In genomic region chr3:112634786-112635541, GRCh38 we compare ENCODE assay signal across 10 cellular contexts. TPM values are rescaled to one million over a fixed set of nuclear protein-coding genes. Genes with fewer than 3 reads are reported as not detected.
A peak's percentile ranks its signal among the peaks of the same experiment; 100 is the strongest.
DNase-seq lines count a peak whose midpoint lies in the region; ATAC-seq, FAIRE-seq and TF ChIP-seq lines count a peak whose summit lies in the region.
"Had no signal": no experiment of that assay in that cellular context is flagged by ENCODE, and none has a peak within 500 bp of the region (broad histone marks: within the 10 kb centered on the region; RNA-seq: fewer than 3 reads in every experiment).

No MANE protein-coding gene starts in this region.

- TF ChIP-seq POLR2A in A549 (IDR thresholded peaks at IDR 0.05; ENCODE audit: low read length) = no peak
- no peak for TF ChIP-seq POLR2A in IMR-90 (IDR thresholded peaks at IDR 0.05; ENCODE audit: low read depth, low read length)
- TF ChIP-seq POLR2A in GM12878 (IDR thresholded peaks at IDR 0.05; ENCODE audit: low read depth, low read length) = no peak

- TF ChIP-seq RAD21 in A549 (conservative IDR thresholded peaks at IDR 0.05 in 1 of 2, IDR thresholded peaks at IDR 0.05 in 1 of 2) (no peak), IMR-90 (IDR thresholded peaks at IDR 0.05; ENCODE audit: low read length) (no peak), GM12878 (IDR thresholded peaks at IDR 0.05; ENCODE audit: insufficient read depth, low read depth, low read length) (no peak)

- in situ Hi-C loops in IMR-90 (cut with MboI; ENCODE audit: low sequenced_read_pairs) = loop anchor here (25.0 kb wide), 1 partner anchor 652 kb away; no protein-coding TSS in a partner anchor
- in situ Hi-C loops in GM12878 (cut with MboI) = no loop called here
- in situ Hi-C loops in KBM-7 (cut with MboI; ENCODE audit: low pct_unique_long_range_greater_than_20kb, low sequenced_read_pairs) = no loop called here

- SMC1A ChIA-PET in GM12878 (lab: Charles Lee; ENCODE audit: uncharacterized antibody, unreplicated experiment) = interaction anchor here (0.6 to 2.9 kb wide), 13 partner anchors 9 to 466 kb away, joined by 3 to 10 read pairs (median 4); partner anchors contain the start of gene SLC9C1

- RAD21 ChIA-PET in GM12878 (lab: Charles Lee; ENCODE audit: unreplicated experiment) = interaction anchor here (1.0 to 1.2 kb wide), 3 partner anchors 8 to 524 kb away, joined by 3 to 5 read pairs (median 4); no protein-coding TSS in a partner anchor

- H4K20me1 ChIP-seq in IMR-90 (ENCODE audit: insufficient read depth, low read length) (peaks cover 6% of the 10 kb centered on the region; the same call in 1 of the 2 replicates), GM12878 (ENCODE audit: control insufficient read depth, insufficient read depth) (no peaks in the 10 kb centered on the region)

- H3K18ac ChIP-seq in IMR-90 (ENCODE audit: low read depth, low read length) = peak overlapping the region; percentile 71

- peak overlapping the region; percentile 85 for H4K5ac ChIP-seq in IMR-90 (ENCODE audit: low read depth, low read length)

- peak overlapping the region; percentile 36; the same call in 1 of the 2 replicates for H3K14ac ChIP-seq in IMR-90 (replicated peaks; ENCODE audit: low read depth, low read length)

- peak overlapping the region; percentile 35; the same call in 1 of the 2 replicates for H3K56ac ChIP-seq in IMR-90 (ENCODE audit: extremely low read depth, insufficient read depth, low read length)

- peaks cover 22% of the 10 kb centered on the region for H3K9me1 ChIP-seq in IMR-90 (ENCODE audit: insufficient read depth, low read length)

- H3K9me3 ChIP-seq in A549 (no peaks in the 10 kb centered on the region), IMR-90 (ENCODE audit: control insufficient read depth, insufficient read depth, low read length) (no peaks in the 10 kb centered on the region), GM12878 (replicated peaks; ENCODE audit: control insufficient read depth, insufficient read depth, low read length) (no peaks in the 10 kb centered on the region), muscle layer of duodenum (ENCODE audit: control insufficient read depth in 1 of 2, low read length in 2 of 2) (no peaks in the 10 kb centered on the region), pancreas (no peaks in the 10 kb centered on the region)

- no peak for DNase-seq in A549 (ENCODE audit: low read depth in 1 of 2, low spot score in 1 of 2)
- peak; percentile 33 for DNase-seq in IMR-90
- DNase-seq in GM12878 (ENCODE audit: low read depth, low spot score) = no peak
- DNase-seq in KBM-7 = no peak
- DNase-seq in NCI-H446 treated with DMSO at 0.1 percent for 48 hours (lab: John Stamatoyannopoulos, UW) = no peak
- DNase-seq in pancreas = no peak
- DNase-seq: activated CD4-positive, CD25-positive, alpha-beta regulatory T cell treated with anti-CD3 and anti-CD28 coated beads, Interleukin-2, amount 50 U/mL, for 72 hours had no signal

- H4K8ac ChIP-seq in IMR-90 (ENCODE audit: low read depth in 2 of 2, low read length in 2 of 2) = peak overlapping the region; percentile 1 to 38; a peak in 3 of 4 replicates

- H3K9ac ChIP-seq in IMR-90 (ENCODE audit: low read depth, low read length) (peak overlapping the region; percentile 8; the same call in 1 of the 2 replicates), GM12878 (ENCODE audit: control insufficient read depth, insufficient read depth, low read length) (no peak overlapping the region)

- peaks cover 10% of the 10 kb centered on the region for H3K36me3 ChIP-seq in IMR-90 (ENCODE audit: control insufficient read depth, insufficient read depth, low read length)
- no peaks in the 10 kb centered on the region for H3K36me3 ChIP-seq in GM12878 (ENCODE audit: control insufficient read depth in 2 of 2, insufficient read depth in 2 of 2, low read length in 1 of 2)
- no peaks in the 10 kb centered on the region for H3K36me3 ChIP-seq in muscle layer of duodenum (ENCODE audit: control insufficient read depth in 1 of 2, insufficient read depth in 2 of 2, low read length in 2 of 2)
- H3K36me3 ChIP-seq in pancreas = no peaks in the 10 kb centered on the region

- H3K27ac ChIP-seq in A549 = no peak overlapping the region
- peak overlapping the region; percentile 82 for H3K27ac ChIP-seq in IMR-90 (ENCODE audit: insufficient read depth, low read length)
- no peak overlapping the region for H3K27ac ChIP-seq in GM12878 (ENCODE audit: control insufficient read depth, insufficient read depth)
- H3K27ac ChIP-seq in muscle layer of duodenum (ENCODE audit: low read length) = peak overlapping the region; percentile 89
- no peak overlapping the region for H3K27ac ChIP-seq in pancreas

- peaks cover 61% of the 10 kb centered on the region for H3K4me1 ChIP-seq in A549
- H3K4me1 ChIP-seq in IMR-90 (ENCODE audit: control insufficient read depth, insufficient read depth, low read length) = peaks cover 31% of the 10 kb centered on the region
- H3K4me1 ChIP-seq in GM12878 (ENCODE audit: control insufficient read depth, insufficient read depth, low read length) = peaks cover 7% of the 10 kb centered on the region
- peaks cover 0 to 36% of the 10 kb centered on the region in 2 donors for H3K4me1 ChIP-seq in muscle layer of duodenum (ENCODE audit: control insufficient read depth in 1 of 2, insufficient read depth in 2 of 2, low read length in 2 of 2)
- H3K4me1 ChIP-seq in pancreas = no peaks in the 10 kb centered on the region

- H3K79me1 ChIP-seq in IMR-90 (ENCODE audit: low read depth in 1 of 2, low read length in 2 of 2) = peaks cover 31 to 70% of the 10 kb centered on the region in 2 experiments

- H3K27me3 ChIP-seq in IMR-90 (ENCODE audit: control insufficient read depth, insufficient read depth, low read length) (no peaks in the 10 kb centered on the region), GM12878 (replicated peaks in 1 of 2; ENCODE audit: control insufficient read depth in 2 of 2, insufficient read depth in 2 of 2, low read length in 1 of 2) (no peaks in the 10 kb centered on the region), muscle layer of duodenum (ENCODE audit: low read depth, low read length) (no peaks in the 10 kb centered on the region), pancreas (no peaks in the 10 kb centered on the region)

- no peaks in the 10 kb centered on the region for H3K79me2 ChIP-seq in GM12878 (ENCODE audit: control insufficient read depth, insufficient read depth, low read length)

- peak overlapping the region; percentile 38; the same call in 2 of the 3 replicates for H2BK15ac ChIP-seq in IMR-90 (ENCODE audit: low read depth, low read length)

- peak overlapping the region; percentile 16 for H4K91ac ChIP-seq in IMR-90 (ENCODE audit: insufficient read depth, low read depth, low read length)

- BruUV-seq in IMR-90 (replicated peaks; lab: Mats Ljungman, UMichigan) (no TSS peak), GM12878 (replicated peaks; lab: Mats Ljungman, UMichigan) (no TSS peak)

- ATAC-seq in A549 (no peak), IMR-90 (ENCODE audit: low read depth) (peak; percentile 1; the same call in 1 of the 2 replicates), GM12878 (peak; percentile 25; the same call in 2 of the 3 replicates), HG03280 (IDR thresholded peaks at IDR 0.05; ENCODE audit: unreplicated experiment) (no peak), pancreas (no peak)

- peak overlapping the region; percentile 58 for H3K4me2 ChIP-seq in A549
- H3K4me2 ChIP-seq in IMR-90 (ENCODE audit: low read depth, low read length) = peak overlapping the region; percentile 97
- H3K4me2 ChIP-seq in GM12878 (ENCODE audit: control insufficient read depth, insufficient read depth) = no peak overlapping the region

- WGBS in A549 (ENCODE audit: missing lambda C conversion rate) = 88% methylated on average over 4 of the region's 4 CpGs
- WGBS in IMR-90 (ENCODE audit: extremely low coverage in 2 of 2, insufficient read length in 1 of 2), 2 experiments = no CpG with 5 or more reads among the region's 4 CpGs
- WGBS in GM12878 (ENCODE audit: insufficient coverage, insufficient replicate concordance, low lambda C conversion rate, missing lambda C conversion rate) = 68% methylated on average over 4 of the region's 4 CpGs
- 78 to 84% methylated on average over 4 of the region's 4 CpGs for WGBS in pancreas, 2 donors

- H3K23ac ChIP-seq in IMR-90 (ENCODE audit: low read depth, low read length) = peak overlapping the region; percentile 5

- no peak overlapping the region for H2AK9ac ChIP-seq in IMR-90 (replicated peaks; ENCODE audit: low read depth, low read length, poor library complexity)

- peak overlapping the region; percentile 10 for H2BK120ac ChIP-seq in IMR-90 (ENCODE audit: low read depth, low read length)

- intact Hi-C loops in IMR-90 (cut with micrococcal nuclease) = no loop called here
- intact Hi-C loops in GM12878 (cut with micrococcal nuclease; ENCODE audit: unreplicated experiment) = no loop called here
- intact Hi-C loops in pancreas (cut with DNase I) = no loop called here

- peak overlapping the region; percentile 5; the same call in 1 of the 2 replicates for H2AK5ac ChIP-seq in IMR-90 (ENCODE audit: low read depth, low read length)

- no peak for FAIRE-seq in A549 (lab: Jason Lieb, UNC)
- no peak for FAIRE-seq in GM12878 (lab: Jason Lieb, UNC)
- no peak for FAIRE-seq in pancreas (lab: Jason Lieb, UNC)

- peak overlapping the region; percentile 62 for H2BK20ac ChIP-seq in IMR-90 (ENCODE audit: low read depth, low read length)

- peak overlapping the region; percentile 47 for H3K4ac ChIP-seq in IMR-90 (ENCODE audit: low read depth, low read length)

- POLR2A ChIA-PET in A549 (lab: Yijun Ruan, JAX) = no interaction called here
- POLR2A ChIA-PET in IMR-90 (lab: Charles Lee; ENCODE audit: unreplicated experiment) = interaction anchor here (0.6 kb wide), 1 partner anchor 981 kb away, joined by 3 read pairs; no protein-coding TSS in a partner anchor
- POLR2A ChIA-PET in GM12878 (lab: Charles Lee) = no interaction called here

- H2AFZ ChIP-seq in IMR-90 (replicated peaks; ENCODE audit: low read length, poor library complexity) (no peak overlapping the region), GM12878 (ENCODE audit: control insufficient read depth, low read depth, low read length) (no peak overlapping the region)

- TF ChIP-seq CTCF in A549 (IDR thresholded peaks at IDR 0.05) (no peak), IMR-90 (conservative IDR thresholded peaks at IDR 0.05; ENCODE audit: low read depth, low read length) (no peak), GM12878 (IDR thresholded peaks at IDR 0.05 in 2 of 3, conservative IDR thresholded peaks at IDR 0.05 in 1 of 3; ENCODE audit: control insufficient read depth in 2 of 3, extremely low read depth in 1 of 3, insufficient read depth in 1 of 3, low read depth in 3 of 3, low read length in 3 of 3) (no peak), pancreas (IDR thresholded peaks at IDR 0.05) (no peak)

- H3K4me3 ChIP-seq in A549 (no peak overlapping the region), IMR-90 (ENCODE audit: insufficient read depth, low read depth, low read length) (peak overlapping the region; percentile 16; the same call in 1 of the 2 replicates), GM12878 (no peak overlapping the region), muscle layer of duodenum (ENCODE audit: low read depth in 1 of 2, low read length in 2 of 2) (peak overlapping the region; percentile 38 to 67), pancreas (no peak overlapping the region)
- H3K4me3 ChIP-seq: lung had no signal

- peak overlapping the region; percentile 86 for H2BK5ac ChIP-seq in IMR-90 (ENCODE audit: low read depth, low read length, poor library complexity, severe bottlenecking)

- CTCF ChIA-PET in A549 (lab: Yijun Ruan, JAX) (interaction anchor here (0.6 to 1.8 kb wide), 5 partner anchors 8 to 345 kb away, joined by 3 to 4 read pairs (median 4); no protein-coding TSS in a partner anchor), IMR-90 (lab: Yijun Ruan, JAX) (interaction anchor here (0.8 to 3.5 kb wide), 5 partner anchors 11 to 344 kb away, joined by 3 to 15 read pairs (median 5); partner anchors contain the start of genes ATG3 and SLC35A5), GM12878 (lab: Yijun Ruan, JAX) (interaction anchor here (0.8 to 3.0 kb wide), 9 partner anchors 9 to 344 kb away, joined by 3 to 18 read pairs (median 3); partner anchors contain the start of gene SLC9C1)

- TF ChIP-seq EP300 in A549 (IDR thresholded peaks at IDR 0.05) (no peak), GM12878 (IDR thresholded peaks at IDR 0.05; ENCODE audit: borderline replicate concordance in 1 of 2, control insufficient read depth in 1 of 2, low read depth in 2 of 2, low read length in 2 of 2) (no peak)

- dilution Hi-C loops in IMR-90 (cut with HindIII; ENCODE audit: low sequenced_read_pairs, unreplicated experiment) = no loop called here

RNA-seq across cellular contexts. Expression of gene CCDC80, which starts 6.0 kb away (rescaled TPM):
- 54.1 and 79.1 TPM in 2 replicates for polyA plus RNA-seq in A549 (2011; rRNA removed)
- polyA plus RNA-seq in A549 (2012; cell fraction: cytosol; rRNA removed) = 18.3 and 19.6 TPM in 2 replicates
- polyA plus RNA-seq in A549 (2012; cell fraction: nucleus; rRNA removed) = 27.5 and 42.0 TPM in 2 replicates
- 111 to 168 TPM (median 148 TPM) in 3 replicates for polyA plus RNA-seq in A549 (2017; fragmentation: RNase III; extraction: RNeasy Plus Mini Kit Qiagen cat#74134 plus additional on column Dnase treatment)
- 39.1 and 47.8 TPM in 2 replicates for polyA minus RNA-seq in A549 (2011; rRNA and poly(A)+ RNA removed)
- total RNA-seq in IMR-90 (2012; rRNA removed) = 387 and 406 TPM in 2 replicates
- 356 and 418 TPM in 2 replicates for polyA plus RNA-seq in IMR-90 (2012; rRNA removed)
- 155 and 190 TPM in 2 replicates for polyA plus RNA-seq in IMR-90 (2012; cell fraction: cytosol; rRNA removed)
- polyA plus RNA-seq in IMR-90 (2012; cell fraction: nucleus; rRNA removed; ENCODE audit: low replicate concordance) = 44.6 and 106 TPM in 2 replicates
- 0.05 TPM in 1 of 2 replicates, not detected in the other for total RNA-seq in GM12878 (2013; cell fraction: nucleolus; rRNA removed)
- not detected in 2 replicates for total RNA-seq in GM12878 (2014; rRNA removed)
- total RNA-seq in GM12878 (2014; rRNA removed; fragmentation: Illumina TruSeq; extraction: Trizol) = not detected in 2 replicates
- total RNA-seq in GM12878 (2021) = 0.21 and 0.80 TPM in 2 replicates
- 0.17 TPM for polyA plus RNA-seq in GM12878 (2011; ENCODE audit: low read depth)
- polyA plus RNA-seq in GM12878 (2011; rRNA removed) = 0.04 TPM in 1 of 2 replicates, not detected in the other
- polyA plus RNA-seq in GM12878 (2011; cell fraction: cytosol; rRNA removed) = not detected in 2 replicates
- not detected in 2 replicates for polyA plus RNA-seq in GM12878 (2011; cell fraction: nucleus; rRNA removed)
- 0.14 and 0.15 TPM in 2 replicates for polyA plus RNA-seq in GM12878 (2012)
- polyA plus RNA-seq in GM12878 (2014; fragmentation: Illumina TruSeq; extraction: Trizol) = 0.01 TPM in 1 of 2 replicates, not detected in the other
- polyA plus RNA-seq in GM12878 (2014; fragmentation: Nextera tagmentation; extraction: Ambion mirVana) = under 1 TPM in 1 of 2 experiments, not detected in 1; 0.02 TPM
- polyA plus RNA-seq in GM12878 (2014; rRNA removed) = not detected in 2 replicates
- polyA plus RNA-seq in GM12878 (2016; fragmentation: Nextera tagmentation; extraction: Ambion mirVana) = under 1 TPM; 0.58 to 0.59 TPM
- not detected in 2 replicates for polyA minus RNA-seq in GM12878 (2011; rRNA and poly(A)+ RNA removed)
- not detected in 2 replicates for polyA minus RNA-seq in GM12878 (2011; cell fraction: cytosol; rRNA and poly(A)+ RNA removed)
- not detected in 2 replicates for polyA minus RNA-seq in GM12878 (2011; cell fraction: nucleus; rRNA and poly(A)+ RNA removed)
- 100 to 1,000 TPM in 1 of 6 donors, 10 to 100 TPM in 3, 1 to 10 TPM in 2; 6.1 to 100 (median 30.1) TPM for total RNA-seq in pancreas
- polyA plus RNA-seq in pancreas = 10 to 100 TPM in 1 of 2 donors, 1 to 10 TPM in 1; 6.9 to 12.7 TPM

Comparison
In these comparisons a context has a peak if more than half of its experiments do, and no peak if none do; other contexts are left out.
1. ATAC-seq: peak in IMR-90 (single experiment) and GM12878 (single experiment); none in A549 (0 of 2), HG03280 (single experiment) and pancreas (0 of 4).
2. H3K27ac ChIP-seq: peak in IMR-90 (single experiment) and muscle layer of duodenum (single experiment); none in A549 (0 of 2), GM12878 (single experiment) and pancreas (0 of 4).
3. H3K4me3 ChIP-seq: peak in IMR-90 (single experiment) and muscle layer of duodenum (2 of 2); none in A549 (single experiment), GM12878 (single experiment) and pancreas (0 of 4).
4. RNA of gene CCDC80, which starts 6.0 kb away (polyA plus RNA-seq): 44.6 to 418 TPM in IMR-90, 18.3 to 168 TPM in A549 and 6.9 to 12.7 TPM in pancreas; 0.01 to 0.59 TPM in GM12878; every median in the first group is over 4 times any median in the second.